In the genomic region with DNA sequence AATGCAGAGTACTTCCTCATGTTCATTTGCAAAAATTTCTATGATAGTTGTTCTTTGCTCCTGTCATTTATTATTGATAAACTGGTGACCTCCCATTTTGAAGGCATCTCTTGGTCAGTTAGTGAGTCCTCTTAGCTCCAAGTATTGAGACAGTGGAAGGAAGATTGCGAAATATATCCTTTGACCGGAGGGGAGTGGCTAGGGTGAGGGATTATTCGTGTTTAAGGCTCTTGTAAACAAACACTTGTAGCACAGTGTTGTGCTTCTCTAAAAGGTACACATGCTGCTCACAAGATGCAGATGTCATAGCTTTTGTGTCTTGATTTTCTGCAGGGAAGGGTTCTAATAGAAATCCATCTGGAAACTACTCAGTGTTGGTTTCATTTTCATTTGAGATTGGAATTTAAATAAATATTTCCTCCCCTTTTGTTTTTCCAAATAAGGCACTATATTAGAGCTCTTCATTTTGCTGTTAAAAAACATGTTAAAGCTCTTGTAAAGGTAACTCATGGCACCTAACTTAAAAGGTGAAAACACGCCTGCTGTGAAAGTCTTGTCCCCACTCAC, we compare ENCODE assay signal across 9 cellular contexts. TPM values are rescaled to one million over a fixed set of nuclear protein-coding genes. Genes with fewer than 3 reads are reported as not detected.
DNase-seq lines count a peak whose midpoint lies in the region; ATAC-seq and TF ChIP-seq lines count a peak whose summit lies in the region.
"Had no signal": no experiment of that assay in that cellular context is flagged by ENCODE, and none has a peak within 500 bp of the region (broad histone marks: within the 10 kb centered on the region; RNA-seq: fewer than 3 reads in every experiment).

No MANE protein-coding gene starts in this region.

- no peak overlapping the region for H3K27ac ChIP-seq in BLaER1 treated with 17β-estradiol and CSF1 and Interleukin-3, amounts not matched to agents 10 nM and 100 nM
- peak overlapping the region; percentile 56 for H3K27ac ChIP-seq in duodenal mucosa (ENCODE audit: low read depth, low read length)
- H3K27ac ChIP-seq in muscle layer of duodenum (ENCODE audit: low read length) = peak overlapping the region; percentile 39

- peak overlapping the region in 1 of 11 experiments; percentile 11; a peak in 1 of 22 replicates for H3K9ac ChIP-seq in BLaER1 treated with 17β-estradiol and CSF1 and Interleukin-3, amounts not matched to agents 10 nM and 100 nM
- H3K9ac ChIP-seq in duodenal mucosa (ENCODE audit: low read depth in 1 of 2, low read length in 2 of 2) = no peak overlapping the region

- TF ChIP-seq POLR2A in NB4 (IDR thresholded peaks at IDR 0.05; ENCODE audit: extremely low read depth, insufficient read length) = no peak

- no peak for ATAC-seq in HG03469 (IDR thresholded peaks at IDR 0.05; ENCODE audit: unreplicated experiment)

- TF ChIP-seq CTCF in NB4 (IDR thresholded peaks at IDR 0.05; ENCODE audit: low read depth, low read length) = no peak
- no peak for TF ChIP-seq CTCF in GM10266 (IDR thresholded peaks at IDR 0.05; ENCODE audit: control insufficient read depth, insufficient read depth, low read depth, missing control alignments)

- DNase-seq in NB4 (ENCODE audit: low read depth) (peak; percentile 62), GM10266 (ENCODE audit: extremely low spot score) (no peak), cerebellum (ENCODE audit: low spot score) (no peak), NCI-H524 (lab: John Stamatoyannopoulos, UW) (no peak)
- DNase-seq: activated CD4-positive, CD25-positive, alpha-beta regulatory T cell treated with anti-CD3 and anti-CD28 coated beads, Interleukin-2, amount 50 U/mL, for 72 hours had no signal

- H3K36me3 ChIP-seq in BLaER1 treated with 17β-estradiol and CSF1 and Interleukin-3, amounts not matched to agents 10 nM and 100 nM = peaks cover under 1 to 36% (median 28%) of the 10 kb centered on the region in 11 experiments; a peak in 19 of 22 replicates
- H3K36me3 ChIP-seq in duodenal mucosa (ENCODE audit: control insufficient read depth in 1 of 2, insufficient read depth in 2 of 2, low read length in 2 of 2) = no peaks in the 10 kb centered on the region
- H3K36me3 ChIP-seq in muscle layer of duodenum (ENCODE audit: control insufficient read depth in 1 of 2, insufficient read depth in 2 of 2, low read length in 2 of 2) = no peaks in the 10 kb centered on the region

- H3K9me3 ChIP-seq in BLaER1 treated with 17β-estradiol and CSF1 and Interleukin-3, amounts not matched to agents 10 nM and 100 nM (replicated peaks in 1 of 11) = no peaks in the 10 kb centered on the region
- H3K9me3 ChIP-seq in duodenal mucosa (ENCODE audit: control insufficient read depth in 1 of 2, low read length in 2 of 2) (no peaks in the 10 kb centered on the region), muscle layer of duodenum (ENCODE audit: control insufficient read depth in 1 of 2, low read length in 2 of 2) (no peaks in the 10 kb centered on the region)

- no peak overlapping the region for H3K4me3 ChIP-seq in BLaER1 treated with 17β-estradiol and CSF1 and Interleukin-3, amounts not matched to agents 10 nM and 100 nM
- H3K4me3 ChIP-seq in NB4 (ENCODE audit: low read depth, low read length) = no peak overlapping the region
- H3K4me3 ChIP-seq in duodenal mucosa (ENCODE audit: low read depth in 1 of 2, low read length in 2 of 2) = peak overlapping the region; percentile 51 to 62
- H3K4me3 ChIP-seq in muscle layer of duodenum (ENCODE audit: low read depth in 1 of 2, low read length in 2 of 2) = peak overlapping the region; percentile 54 to 61

- H3K4me2 ChIP-seq in BLaER1 treated with 17β-estradiol and CSF1 and Interleukin-3, amounts not matched to agents 10 nM and 100 nM = peak overlapping the region in 8 of 11 experiments; percentile 4 to 62 (median 40); a peak in 12 of 22 replicates

- peaks cover 0 to 93% (median 59%) of the 10 kb centered on the region in 11 experiments; a peak in 15 of 22 replicates for H4K20me1 ChIP-seq in BLaER1 treated with 17β-estradiol and CSF1 and Interleukin-3, amounts not matched to agents 10 nM and 100 nM

- H3K27me3 ChIP-seq in BLaER1 treated with 17β-estradiol and CSF1 and Interleukin-3, amounts not matched to agents 10 nM and 100 nM = no peaks in the 10 kb centered on the region
- H3K27me3 ChIP-seq in duodenal mucosa (ENCODE audit: control insufficient read depth in 1 of 2, insufficient read depth in 2 of 2, low read length in 2 of 2) (no peaks in the 10 kb centered on the region), muscle layer of duodenum (ENCODE audit: low read depth, low read length) (no peaks in the 10 kb centered on the region)

- peaks cover 3 to 19% (median 14%) of the 10 kb centered on the region in 10 experiments; a peak in 16 of 20 replicates for H3K4me1 ChIP-seq in BLaER1 treated with 17β-estradiol and CSF1 and Interleukin-3, amounts not matched to agents 10 nM and 100 nM
- H3K4me1 ChIP-seq in duodenal mucosa (ENCODE audit: control insufficient read depth in 1 of 2, insufficient read depth in 2 of 2, low read length in 2 of 2) (peaks cover 3 to 12% of the 10 kb centered on the region in 2 donors), muscle layer of duodenum (ENCODE audit: control insufficient read depth in 1 of 2, insufficient read depth in 2 of 2, low read length in 2 of 2) (peaks cover 0 to 5% of the 10 kb centered on the region in 2 donors)

RNA-seq across cellular contexts. Expression of a gene that starts 21.8 kb away (rescaled TPM):
- 10.3 TPM for total RNA-seq in cerebellum

Comparison
In these comparisons a context has a peak if more than half of its experiments do, and no peak if none do; other contexts are left out.
1. H3K27ac ChIP-seq: peak in duodenal mucosa (single experiment) and muscle layer of duodenum (single experiment); none in BLaER1 treated with 17β-estradiol and CSF1 and Interleukin-3, amounts not matched to agents 10 nM and 100 nM (0 of 11).
2. H3K4me3 ChIP-seq: peak in duodenal mucosa (2 of 2) and muscle layer of duodenum (2 of 2); none in BLaER1 treated with 17β-estradiol and CSF1 and Interleukin-3, amounts not matched to agents 10 nM and 100 nM (0 of 10) and NB4 (single experiment).